8 cellular contexts compared by ENCODE assay signal in the genomic region with DNA sequence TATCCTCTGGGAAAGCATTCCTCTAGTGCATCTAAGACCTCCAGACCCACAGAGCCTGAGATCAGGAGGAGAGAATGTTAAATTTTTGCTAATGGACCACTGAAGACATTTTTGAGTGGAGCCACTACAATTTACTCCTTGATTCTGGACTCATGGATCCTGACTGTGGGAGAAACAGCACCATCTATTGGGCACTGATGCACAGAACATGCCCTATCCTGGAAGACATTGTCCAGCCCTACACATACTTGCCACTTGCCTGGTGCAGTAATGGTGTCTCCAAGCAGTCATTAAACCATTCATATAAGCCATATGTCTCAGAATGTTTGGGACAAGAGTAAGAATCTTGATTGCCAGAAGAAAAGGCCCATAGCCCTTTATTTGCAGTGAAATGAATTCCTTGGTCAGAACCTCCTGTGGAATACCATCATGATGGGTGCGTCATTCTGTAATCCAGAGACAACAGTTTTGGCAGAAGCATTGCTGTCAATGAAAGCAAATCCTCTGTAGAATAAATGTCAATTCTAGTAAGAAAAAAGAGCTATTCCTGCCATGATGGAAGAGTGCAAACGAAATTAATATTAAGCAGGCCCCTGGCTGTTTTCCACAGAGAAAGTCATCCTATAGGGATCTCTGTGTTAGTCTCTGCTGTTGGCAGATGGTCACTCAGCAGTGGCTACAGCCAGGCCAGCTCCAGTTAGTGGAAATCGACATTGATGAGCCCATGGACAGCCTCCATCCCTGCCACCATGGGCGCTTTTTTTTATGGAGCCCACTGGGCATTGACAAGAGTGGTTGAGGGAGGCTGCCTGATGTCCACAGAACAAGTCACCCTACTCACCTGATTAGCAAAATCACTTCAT. TPM values are rescaled to one million over a fixed set of nuclear protein-coding genes. Genes with fewer than 3 reads are reported as not detected.
DNase-seq lines count a peak whose midpoint lies in the region; ATAC-seq, FAIRE-seq and TF ChIP-seq lines count a peak whose summit lies in the region.

No MANE protein-coding gene starts in this region.

- no peak overlapping the region for H2AFZ ChIP-seq in K562 (ENCODE audit: low read depth, low read length)

- H3K4me3 Mint-ChIP-seq in immature natural killer cell: no peak overlapping the region
- H3K4me3 Mint-ChIP-seq in stimulated activated naive CD8-positive, alpha-beta T cell treated with anti-CD3 and anti-CD28 coated beads, Interleukin-15, amount 100 ng/mL, for 72 hours: no peak overlapping the region

- H3K27me3 Mint-ChIP-seq in immature natural killer cell (ENCODE audit: low read depth in 3 of 3): peaks cover 0 to 3% (median 0%) of the 10 kb centered on the region in 3 donors
- H3K27me3 Mint-ChIP-seq in stimulated activated naive CD8-positive, alpha-beta T cell treated with anti-CD3 and anti-CD28 coated beads, Interleukin-15, amount 100 ng/mL, for 72 hours: no peaks in the 10 kb centered on the region

- BruUV-seq in K562 (replicated peaks; lab: Mats Ljungman, UMichigan): no TSS peak

- H3K27ac ChIP-seq in K562 (ENCODE audit: extremely low read depth, low read depth, low read length): no peak overlapping the region

- H4K20me1 ChIP-seq in K562 (replicated peaks; ENCODE audit: control insufficient read depth, insufficient read depth, low read length): peaks cover 29% of the 10 kb centered on the region

- no peaks in the 10 kb centered on the region for H3K4me1 ChIP-seq in K562 (replicated peaks in 1 of 2; ENCODE audit: control insufficient read depth in 2 of 2, insufficient read depth in 2 of 2, low read length in 2 of 2)

- H3K79me2 ChIP-seq in K562 (ENCODE audit: control insufficient read depth, insufficient read depth, low read length): no peaks in the 10 kb centered on the region

- peaks cover 0 to 18% of the 10 kb centered on the region in 2 experiments; a peak in 2 of 5 replicates for H3K27me3 ChIP-seq in K562 (ENCODE audit: control insufficient read depth in 2 of 2, insufficient read depth in 2 of 2, low read length in 2 of 2)

- H3K4me1 Mint-ChIP-seq in immature natural killer cell: no peaks in the 10 kb centered on the region
- no peaks in the 10 kb centered on the region for H3K4me1 Mint-ChIP-seq in stimulated activated naive CD8-positive, alpha-beta T cell treated with anti-CD3 and anti-CD28 coated beads, Interleukin-15, amount 100 ng/mL, for 72 hours

- DNase-seq in AG20443 (ENCODE audit: low spot score) (peak; percentile 64), GM12865 (ENCODE audit: low read depth) (peak; percentile 48), NCI-H446 treated with DMSO at 0.1 percent for 48 hours (lab: John Stamatoyannopoulos, UW) (peak; percentile 2), K562 (ENCODE audit: extremely low read depth in 1 of 4, low spot score in 3 of 4) (peak; percentile 90 to 93 (median 91)), immature natural killer cell (peak in 2 of 3 donors; percentile 33 to 35), NCI-H187 treated with DMSO at 0.1 percent for 48 hours (lab: John Stamatoyannopoulos, UW) (no peak), activated gamma-delta T cell (lab: John Stamatoyannopoulos, UW) (no peak)
- DNase-seq in stimulated activated naive CD8-positive, alpha-beta T cell treated with anti-CD3 and anti-CD28 coated beads, Interleukin-15, amount 100 ng/mL, for 72 hours: peak in 1 of 2 donors; percentile 13

- H3K4me3 ChIP-seq in GM12865 (ENCODE audit: low read depth, low read length) (no peak overlapping the region), K562 (no peak overlapping the region)

- TF ChIP-seq CTCF in GM12865 (IDR thresholded peaks at IDR 0.05; ENCODE audit: insufficient read depth, low read depth, low read length, missing control alignments) (peak; percentile 66), K562 (IDR thresholded peaks at IDR 0.05 in 2 of 3, conservative IDR thresholded peaks at IDR 0.05 in 1 of 3; ENCODE audit: insufficient read depth in 2 of 3, low read depth in 1 of 3, low read length in 3 of 3) (no peak)

- FAIRE-seq in K562 (lab: Jason Lieb, UNC): peak; percentile 99

- H3K36me3 ChIP-seq in K562 (ENCODE audit: control insufficient read depth, insufficient read depth, low read length): no peaks in the 10 kb centered on the region

- no peak for TF ChIP-seq EP300 in K562 (IDR thresholded peaks at IDR 0.05; ENCODE audit: low read length)

- in situ Hi-C loops in K562 (cut with MboI): loop anchor here (25.0 kb wide), 1 partner anchor 1401 kb away; no protein-coding TSS in a partner anchor

- CTCF ChIA-PET in K562 (lab: Yijun Ruan, JAX; ENCODE audit: low intra/inter-chr PET ratio): interaction anchor here (0.5 to 8.3 kb wide), 25 partner anchors 9 to 331 kb away, joined by 3 to 78 read pairs (median 5); no protein-coding TSS in a partner anchor

- POLR2A ChIA-PET in K562 (lab: Yijun Ruan, JAX): interaction anchor here (2.4 to 10.8 kb wide), 2 partner anchors 17 to 21 kb away, joined by 23 to 122 read pairs; no protein-coding TSS in a partner anchor

- H3K36me3 Mint-ChIP-seq in immature natural killer cell: no peaks in the 10 kb centered on the region

- no peaks in the 10 kb centered on the region for H3K9me3 Mint-ChIP-seq in immature natural killer cell
- no peaks in the 10 kb centered on the region for H3K9me3 Mint-ChIP-seq in stimulated activated naive CD8-positive, alpha-beta T cell treated with anti-CD3 and anti-CD28 coated beads, Interleukin-15, amount 100 ng/mL, for 72 hours

- TF ChIP-seq POLR2A in K562 (conservative IDR thresholded peaks at IDR 0.05): no peak

- ATAC-seq in K562: peak; percentile 92
- ATAC-seq in stimulated activated naive CD8-positive, alpha-beta T cell treated with anti-CD3 and anti-CD28 coated beads, Interleukin-15, amount 100 ng/mL, for 72 hours: peak; percentile 76

- WGBS in K562 (ENCODE audit: insufficient coverage, low coverage, missing lambda C conversion rate): 15% methylated on average over 4 of the region's 4 CpGs

- no peak for TF ChIP-seq RAD21 in K562 (CRISPR knock-in tag; conservative IDR thresholded peaks at IDR 0.05 in 1 of 2, IDR thresholded peaks at IDR 0.05 in 1 of 2)

- intact Hi-C loops in K562 (cut with micrococcal nuclease): loop anchor here (1.0 to 10.0 kb wide), 3 partner anchors 94 to 333 kb away; no protein-coding TSS in a partner anchor

- no peak overlapping the region for H3K9ac ChIP-seq in K562 (ENCODE audit: insufficient read depth in 1 of 2, low read depth in 2 of 2, low read length in 2 of 2)

- no peaks in the 10 kb centered on the region for H3K9me1 ChIP-seq in K562 (ENCODE audit: control insufficient read depth, insufficient read depth, low read length)

- peaks cover under 1% of the 10 kb centered on the region; the same call in 1 of the 2 replicates for H3K9me3 ChIP-seq in K562 (replicated peaks; ENCODE audit: control insufficient read depth, insufficient read depth, low read depth, low read length)

- H3K4me2 ChIP-seq in K562 (ENCODE audit: insufficient read depth, low read length): no peak overlapping the region

- H3K27ac Mint-ChIP-seq in immature natural killer cell: no peak overlapping the region
- no peak overlapping the region for H3K27ac Mint-ChIP-seq in stimulated activated naive CD8-positive, alpha-beta T cell treated with anti-CD3 and anti-CD28 coated beads, Interleukin-15, amount 100 ng/mL, for 72 hours

TF ChIP-seq in K562, 482 proteins besides CTCF, POLR2A, EP300 and RAD21 (continues in another document):
- TF ChIP-seq, protein P1, sequence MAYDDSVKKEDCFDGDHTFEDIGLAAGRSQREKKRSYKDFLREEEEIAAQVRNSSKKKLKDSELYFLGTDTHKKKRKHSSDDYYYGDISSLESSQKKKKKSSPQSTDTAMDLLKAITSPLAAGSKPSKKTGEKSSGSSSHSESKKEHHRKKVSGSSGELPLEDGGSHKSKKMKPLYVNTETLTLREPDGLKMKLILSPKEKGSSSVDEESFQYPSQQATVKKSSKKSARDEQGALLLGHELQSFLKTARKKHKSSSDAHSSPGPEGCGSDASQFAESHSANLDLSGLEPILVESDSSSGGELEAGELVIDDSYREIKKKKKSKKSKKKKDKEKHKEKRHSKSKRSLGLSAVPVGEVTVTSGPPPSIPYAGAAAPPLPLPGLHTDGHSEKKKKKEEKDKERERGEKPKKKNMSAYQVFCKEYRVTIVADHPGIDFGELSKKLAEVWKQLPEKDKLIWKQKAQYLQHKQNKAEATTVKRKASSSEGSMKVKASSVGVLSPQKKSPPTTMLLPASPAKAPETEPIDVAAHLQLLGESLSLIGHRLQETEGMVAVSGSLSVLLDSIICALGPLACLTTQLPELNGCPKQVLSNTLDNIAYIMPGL (CRISPR knock-in tag; IDR thresholded peaks at IDR 0.05): peak; percentile 37; the same call in 1 of the 2 replicates
- peak in 1 of 2 experiments; percentile 51; a peak in 1 of 3 replicates for TF ChIP-seq CBX3 (IDR thresholded peaks at IDR 0.05; ENCODE audit: borderline replicate concordance in 1 of 2, low read length in 2 of 2)
- TF ChIP-seq TAF7 (tag; IDR thresholded peaks at IDR 0.05): no peak
- 0 out of 2 replicates have a peak, but pooled peaks have one; percentile 17 for TF ChIP-seq STAT5A (IDR thresholded peaks at IDR 0.05; ENCODE audit: borderline replicate concordance, low read length)
- TF ChIP-seq HNRNPUL1 (IDR thresholded peaks at IDR 0.05; ENCODE audit: low read length): peak; percentile 76; the same call in 1 of the 2 replicates
- peak; percentile 83 for TF ChIP-seq RB1 (IDR thresholded peaks at IDR 0.05; ENCODE audit: low read depth)
- TF ChIP-seq RBM39 (optimal IDR thresholded peaks at IDR 0.05; ENCODE audit: low read depth, low read length): peak; percentile 59
- peak; percentile 61 for TF ChIP-seq TEAD4 (IDR thresholded peaks at IDR 0.05; ENCODE audit: low read length)
- no peak for TF ChIP-seq TEAD4 (CRISPR knock-in tag; IDR thresholded peaks at IDR 0.05; ENCODE audit: borderline replicate concordance)

RNA-seq across cellular contexts. Expression of a gene that starts 43.5 kb away (rescaled TPM):
- not detected in 2 replicates for total RNA-seq in K562 (2011; cell fraction: chromatin; rRNA removed; ENCODE audit: low replicate concordance)
- total RNA-seq in K562 (2011; cell fraction: nucleolus; rRNA removed): not detected in 2 replicates
- not detected in 2 replicates for total RNA-seq in K562 (2011; cell fraction: nucleoplasm; rRNA removed)
- total RNA-seq in K562 (2014; rRNA removed) (not detected in 2 replicates), K562 (2014; rRNA removed; fragmentation: Illumina TruSeq; extraction: Trizol) (not detected in 2 replicates), K562 (2015; rRNA removed; fragmentation: Illumina TruSeq; extraction: Trizol) (not detected in 2 replicates), K562 (2021) (not detected in 2 replicates)
- polyA plus RNA-seq in K562 (2011; rRNA removed) (not detected in 2 replicates), K562 (2014; fragmentation: Illumina TruSeq; extraction: Trizol) (not detected in 2 replicates), K562 (2014; fragmentation: Nextera tagmentation; extraction: Ambion mirVana) (not detected), K562 (2014; rRNA removed) (not detected in 2 replicates), immature natural killer cell (not detected)
- not detected in 2 replicates for polyA plus RNA-seq in K562 (2011; cell fraction: cytosol; rRNA removed)
- not detected in 2 replicates for polyA plus RNA-seq in K562 (2011; cell fraction: nucleus; rRNA removed)
- not detected in 2 replicates for polyA plus RNA-seq in K562 (2012)
- polyA minus RNA-seq in K562 (2011; rRNA and poly(A)+ RNA removed): not detected in 2 replicates
- not detected in 2 replicates for polyA minus RNA-seq in K562 (2011; cell fraction: cytosol; rRNA and poly(A)+ RNA removed)
- polyA minus RNA-seq in K562 (2011; cell fraction: nucleus; rRNA and poly(A)+ RNA removed): not detected in 2 replicates

Comparison
In these comparisons a context has a peak if more than half of its experiments do, and no peak if none do; other contexts are left out.
1. DNase-seq: peak in AG20443 (single experiment), GM12865 (single experiment), NCI-H446 treated with DMSO at 0.1 percent for 48 hours (single experiment), K562 (4 of 4) and immature natural killer cell (2 of 3); none in NCI-H187 treated with DMSO at 0.1 percent for 48 hours (single experiment) and activated gamma-delta T cell (single experiment).